In the genomic region with DNA sequence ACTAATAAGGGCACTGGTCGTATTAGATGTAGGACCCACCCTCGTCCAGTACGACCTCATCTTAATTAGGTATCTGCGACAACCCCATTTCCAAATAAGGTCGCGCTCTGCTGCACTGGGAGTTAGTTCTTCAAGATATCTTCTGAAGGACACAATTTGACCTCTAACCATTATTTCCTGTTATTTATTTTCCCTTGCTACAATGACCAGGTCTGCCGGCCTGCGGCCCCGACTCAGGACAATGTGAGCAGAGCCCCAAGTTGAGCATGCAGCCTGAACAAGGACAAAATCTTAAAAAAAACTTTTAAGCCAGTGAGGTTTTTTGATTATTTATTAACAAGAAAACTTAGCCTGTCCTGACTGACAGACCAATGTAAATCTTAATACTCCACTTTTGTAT, we compare ENCODE assay signal across 22 cellular contexts.
"Had no signal": no experiment of that assay in that cellular context is flagged by ENCODE, and none has a peak within 500 bp of the region (broad histone marks: within the 10 kb centered on the region; RNA-seq: fewer than 3 reads in every experiment).

No MANE protein-coding gene starts in this region.

- H3K9me3 ChIP-seq: SJSA1 had no signal

- FAIRE-seq: RCC 7860 had no signal

- H3K27me3 ChIP-seq: SJSA1 had no signal

- H3K36me3 ChIP-seq: SJSA1 had no signal

- DNase-seq: KBM-7, MV-4-11, NCI-H1048, NCI-H1105, NCI-H1417, NCI-H146, NCI-H187, NCI-H2029, NCI-H2081 treated with DMSO at 0.1 percent for 48 hours, NCI-H2171, NCI-H226, NCI-H446, NCI-H510A, NCI-H524 treated with DMSO at 0.1 percent for 48 hours, NCI-H69, NCI-H774, Right ventricle myocardium superior, RPMI8226, SIG-M5 had no signal

- H3K4me3 ChIP-seq: SJSA1, SK-N-MC had no signal

- H3K27ac ChIP-seq: SJSA1, SK-N-MC had no signal

- H3K4me1 ChIP-seq: SJSA1 had no signal
